Comparison of ENCODE assay signal across 1 cellular context in the genomic region with DNA sequence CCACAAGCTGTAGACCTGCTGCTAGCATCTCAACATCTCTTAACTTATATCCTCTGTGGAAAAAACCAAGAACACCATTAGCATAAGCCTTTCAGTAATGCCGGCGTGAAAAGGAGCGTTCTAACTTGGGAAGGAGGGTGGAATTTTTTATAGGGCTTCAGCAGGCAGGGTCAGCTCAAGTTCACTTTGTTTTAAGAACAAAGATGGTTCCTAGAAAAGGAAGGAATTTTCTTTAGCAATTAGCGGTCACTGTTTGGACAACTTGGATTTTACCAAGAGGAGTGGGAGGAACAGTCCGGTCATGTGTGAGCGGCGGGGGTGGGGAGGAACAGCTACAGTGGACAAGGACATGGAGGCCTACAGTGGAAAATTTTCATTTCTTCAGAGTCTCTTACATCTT.
TF ChIP-seq lines count a peak whose summit lies in the region.

No MANE protein-coding gene starts in this region.

TF ChIP-seq in A549, 52 proteins besides CTCF, POLR2A, EP300 and RAD21 (continued from another document):
- TF ChIP-seq BHLHE40 (IDR thresholded peaks at IDR 0.05; ENCODE audit: low read depth, low read length): no peak
- no peak for TF ChIP-seq HOXB5 (CRISPR knock-in tag; IDR thresholded peaks at IDR 0.05)
- no peak for TF ChIP-seq HEYL (CRISPR knock-in tag; IDR thresholded peaks at IDR 0.05)
- no peak for TF ChIP-seq HOXA7 (CRISPR knock-in tag; IDR thresholded peaks at IDR 0.05)
- TF ChIP-seq RARB (CRISPR knock-in tag; IDR thresholded peaks at IDR 0.05): no peak
- no peak for TF ChIP-seq POLR2AphosphoS2 (conservative IDR thresholded peaks at IDR 0.05; ENCODE audit: low read length)
- no peak for TF ChIP-seq CHD2 (IDR thresholded peaks at IDR 0.05; ENCODE audit: low read length, partially characterized antibody)
- TF ChIP-seq TP53 (CRISPR knock-in tag; IDR thresholded peaks at IDR 0.05): no peak
- no peak for TF ChIP-seq ZFP36 (IDR thresholded peaks at IDR 0.05; ENCODE audit: borderline replicate concordance, partially characterized antibody)
- no peak for TF ChIP-seq ZSCAN20 (CRISPR knock-in tag; IDR thresholded peaks at IDR 0.05)
- no peak for TF ChIP-seq FOSB (CRISPR knock-in tag; IDR thresholded peaks at IDR 0.05)
- TF ChIP-seq CEBPB (IDR thresholded peaks at IDR 0.05): no peak
- no peak for TF ChIP-seq KDM5A (IDR thresholded peaks at IDR 0.05)
- TF ChIP-seq, protein P1, sequence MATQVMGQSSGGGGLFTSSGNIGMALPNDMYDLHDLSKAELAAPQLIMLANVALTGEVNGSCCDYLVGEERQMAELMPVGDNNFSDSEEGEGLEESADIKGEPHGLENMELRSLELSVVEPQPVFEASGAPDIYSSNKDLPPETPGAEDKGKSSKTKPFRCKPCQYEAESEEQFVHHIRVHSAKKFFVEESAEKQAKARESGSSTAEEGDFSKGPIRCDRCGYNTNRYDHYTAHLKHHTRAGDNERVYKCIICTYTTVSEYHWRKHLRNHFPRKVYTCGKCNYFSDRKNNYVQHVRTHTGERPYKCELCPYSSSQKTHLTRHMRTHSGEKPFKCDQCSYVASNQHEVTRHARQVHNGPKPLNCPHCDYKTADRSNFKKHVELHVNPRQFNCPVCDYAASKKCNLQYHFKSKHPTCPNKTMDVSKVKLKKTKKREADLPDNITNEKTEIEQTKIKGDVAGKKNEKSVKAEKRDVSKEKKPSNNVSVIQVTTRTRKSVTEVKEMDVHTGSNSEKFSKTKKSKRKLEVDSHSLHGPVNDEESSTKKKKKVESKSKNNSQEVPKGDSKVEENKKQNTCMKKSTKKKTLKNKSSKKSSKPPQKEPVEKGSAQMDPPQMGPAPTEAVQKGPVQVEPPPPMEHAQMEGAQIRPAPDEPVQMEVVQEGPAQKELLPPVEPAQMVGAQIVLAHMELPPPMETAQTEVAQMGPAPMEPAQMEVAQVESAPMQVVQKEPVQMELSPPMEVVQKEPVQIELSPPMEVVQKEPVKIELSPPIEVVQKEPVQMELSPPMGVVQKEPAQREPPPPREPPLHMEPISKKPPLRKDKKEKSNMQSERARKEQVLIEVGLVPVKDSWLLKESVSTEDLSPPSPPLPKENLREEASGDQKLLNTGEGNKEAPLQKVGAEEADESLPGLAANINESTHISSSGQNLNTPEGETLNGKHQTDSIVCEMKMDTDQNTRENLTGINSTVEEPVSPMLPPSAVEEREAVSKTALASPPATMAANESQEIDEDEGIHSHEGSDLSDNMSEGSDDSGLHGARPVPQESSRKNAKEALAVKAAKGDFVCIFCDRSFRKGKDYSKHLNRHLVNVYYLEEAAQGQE (IDR thresholded peaks at IDR 0.05): no peak
- TF ChIP-seq, protein P2, sequence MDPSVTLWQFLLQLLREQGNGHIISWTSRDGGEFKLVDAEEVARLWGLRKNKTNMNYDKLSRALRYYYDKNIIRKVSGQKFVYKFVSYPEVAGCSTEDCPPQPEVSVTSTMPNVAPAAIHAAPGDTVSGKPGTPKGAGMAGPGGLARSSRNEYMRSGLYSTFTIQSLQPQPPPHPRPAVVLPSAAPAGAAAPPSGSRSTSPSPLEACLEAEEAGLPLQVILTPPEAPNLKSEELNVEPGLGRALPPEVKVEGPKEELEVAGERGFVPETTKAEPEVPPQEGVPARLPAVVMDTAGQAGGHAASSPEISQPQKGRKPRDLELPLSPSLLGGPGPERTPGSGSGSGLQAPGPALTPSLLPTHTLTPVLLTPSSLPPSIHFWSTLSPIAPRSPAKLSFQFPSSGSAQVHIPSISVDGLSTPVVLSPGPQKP (IDR thresholded peaks at IDR 0.05; ENCODE audit: low read depth, low read length): no peak
